11 cellular contexts compared by ENCODE assay signal in genomic region chr19:33767898-33768413, GRCh38. TPM values are rescaled to one million over a fixed set of nuclear protein-coding genes. Genes with fewer than 3 reads are reported as not detected.
DNase-seq lines count a peak whose midpoint lies in the region; ATAC-seq and TF ChIP-seq lines count a peak whose summit lies in the region.
"Had no signal": no experiment of that assay in that cellular context is flagged by ENCODE, and none has a peak within 500 bp of the region (broad histone marks: within the 10 kb centered on the region; RNA-seq: fewer than 3 reads in every experiment).

No MANE protein-coding gene starts in this region.

- H3K9me2 ChIP-seq in Loucy (replicated peaks; ENCODE audit: low read depth, low read length) (no peaks in the 10 kb centered on the region), neural cell (ENCODE audit: insufficient read depth, low read length) (no peaks in the 10 kb centered on the region)

- no peaks in the 10 kb centered on the region for H3K79me2 ChIP-seq in Loucy (ENCODE audit: insufficient read depth, low read length)
- H3K79me2 ChIP-seq in neural cell (replicated peaks; ENCODE audit: insufficient read depth, low read length), result no peaks in the 10 kb centered on the region

- no peaks in the 10 kb centered on the region for H3K9me3 ChIP-seq in Loucy (ENCODE audit: insufficient read depth, low read depth, low read length)
- no peaks in the 10 kb centered on the region for H3K9me3 ChIP-seq in neural cell (ENCODE audit: low read length)
- H3K9me3 ChIP-seq: BLaER1 treated with 17β-estradiol and CSF1 and Interleukin-3, amounts not matched to agents 10 nM and 100 nM had no signal

- no peaks in the 10 kb centered on the region for H3K27me3 ChIP-seq in Loucy (ENCODE audit: insufficient read depth, low read length, poor library complexity, severe bottlenecking)
- H3K27me3 ChIP-seq in neural cell (ENCODE audit: insufficient read depth, low read depth, low read length), result no peaks in the 10 kb centered on the region

- H4K20me1 ChIP-seq in Loucy (ENCODE audit: insufficient read depth, low read length, poor library complexity, severe bottlenecking) (no peaks in the 10 kb centered on the region), neural cell (ENCODE audit: insufficient read depth) (no peaks in the 10 kb centered on the region)

- peak; percentile 73 for TF ChIP-seq CTCF in Loucy (conservative IDR thresholded peaks at IDR 0.05; ENCODE audit: low read length)
- TF ChIP-seq CTCF in astrocyte of the spinal cord (IDR thresholded peaks at IDR 0.05; ENCODE audit: low read depth, low read length), result peak; percentile 41
- no peak for TF ChIP-seq CTCF in neural cell (IDR thresholded peaks at IDR 0.05; ENCODE audit: poor library complexity, severe bottlenecking)

- H3K4me1 ChIP-seq in Loucy (ENCODE audit: insufficient read depth, low read length, poor library complexity, severe bottlenecking), result no peaks in the 10 kb centered on the region
- H3K4me1 ChIP-seq: BLaER1 treated with 17β-estradiol and CSF1 and Interleukin-3, amounts not matched to agents 10 nM and 100 nM had no signal

- no peak for TF ChIP-seq EP300 in neural cell (conservative IDR thresholded peaks at IDR 0.05; ENCODE audit: poor library complexity, severe bottlenecking)

- TF ChIP-seq RAD21 in neural cell (conservative IDR thresholded peaks at IDR 0.05), result no peak

- H3K4me3 ChIP-seq in Loucy (ENCODE audit: low read length, poor library complexity, severe bottlenecking) (no peak overlapping the region), astrocyte of the spinal cord (ENCODE audit: low read depth, low read length) (no peak overlapping the region), neural cell (ENCODE audit: low read length) (no peak overlapping the region)
- H3K4me3 ChIP-seq: BLaER1 treated with 17β-estradiol and CSF1 and Interleukin-3, amounts not matched to agents 10 nM and 100 nM had no signal

- DNase-seq in activated CD4-positive, alpha-beta T cell treated with anti-CD3 and anti-CD28 coated beads for 48 hours, result peak; percentile 32
- DNase-seq in activated CD4-positive, alpha-beta T cell treated with anti-CD3 and anti-CD28 coated beads, Interleukin-2, amount 50 U/mL, for 4 hours, result no peak
- DNase-seq in astrocyte of the spinal cord (ENCODE audit: low read depth, low spot score), result peak; percentile 16
- DNase-seq in amniotic stem cell (lab: John Stamatoyannopoulos, UW), result no peak
- DNase-seq: T-helper 9 cell had no signal

- in situ Hi-C loops in astrocyte of the spinal cord (cut with HindIII; ENCODE audit: low sequenced_read_pairs), result no loop called here

- no peaks in the 10 kb centered on the region for H3F3A ChIP-seq in Loucy (ENCODE audit: low read depth)
- no peaks in the 10 kb centered on the region for H3F3A ChIP-seq in neural cell (ENCODE audit: insufficient read depth, low read length, poor library complexity, severe bottlenecking)

- H2AFZ ChIP-seq in Loucy (ENCODE audit: low read length), result no peak overlapping the region
- H2AFZ ChIP-seq in neural cell (ENCODE audit: low read depth, low read length), result no peak overlapping the region

- ATAC-seq in GM18498 (IDR thresholded peaks at IDR 0.05; ENCODE audit: unreplicated experiment), result no peak
- ATAC-seq in HG02970 (IDR thresholded peaks at IDR 0.05; ENCODE audit: low FRiP score, unreplicated experiment), result no peak

- H3K27ac ChIP-seq in neural cell (ENCODE audit: low read length), result no peak overlapping the region
- H3K27ac ChIP-seq: BLaER1 treated with 17β-estradiol and CSF1 and Interleukin-3, amounts not matched to agents 10 nM and 100 nM had no signal

- no peak overlapping the region for H3K9ac ChIP-seq in Loucy (ENCODE audit: low read depth, low read length, poor library complexity, severe bottlenecking)
- H3K9ac ChIP-seq in neural cell (ENCODE audit: low read length), result no peak overlapping the region
- H3K9ac ChIP-seq: BLaER1 treated with 17β-estradiol and CSF1 and Interleukin-3, amounts not matched to agents 10 nM and 100 nM had no signal

- no peaks in the 10 kb centered on the region for H3K36me3 ChIP-seq in Loucy (ENCODE audit: insufficient read depth, low read length)
- H3K36me3 ChIP-seq in neural cell (ENCODE audit: insufficient read depth, low read length), result no peaks in the 10 kb centered on the region
- H3K36me3 ChIP-seq: BLaER1 treated with 17β-estradiol and CSF1 and Interleukin-3, amounts not matched to agents 10 nM and 100 nM had no signal

- H3K4me2 ChIP-seq in Loucy (ENCODE audit: low read depth, low read length, poor library complexity, severe bottlenecking) (no peak overlapping the region), neural cell (ENCODE audit: low read length) (no peak overlapping the region)
- H3K4me2 ChIP-seq: BLaER1 treated with 17β-estradiol and CSF1 and Interleukin-3, amounts not matched to agents 10 nM and 100 nM had no signal

TF ChIP-seq in neural cell, 6 proteins besides CTCF, POLR2A, EP300 and RAD21:
- TF ChIP-seq REST (IDR thresholded peaks at IDR 0.05; ENCODE audit: borderline replicate concordance) (peak; percentile 47), POLR2AphosphoS5 (IDR thresholded peaks at IDR 0.05) (no peak), MXI1 (conservative IDR thresholded peaks at IDR 0.05; ENCODE audit: poor library complexity, severe bottlenecking) (no peak), SMC3 (conservative IDR thresholded peaks at IDR 0.05; ENCODE audit: poor library complexity) (no peak), EZH2 (IDR thresholded peaks at IDR 0.05; ENCODE audit: borderline replicate concordance, insufficient read depth, low read length, poor library complexity, severe bottlenecking) (no peak), TAF1 (IDR thresholded peaks at IDR 0.05; ENCODE audit: low read depth) (no peak)
TF ChIP-seq in neural cell: peak in this region for 1.

RNA-seq across cellular contexts. Expression of gene KCTD15, which starts 28.7 kb away (rescaled TPM):
- 67.9 and 93.6 TPM in 2 replicates for polyA plus RNA-seq in neural cell
- polyA minus RNA-seq in neural cell, result 64.8 and 80.3 TPM in 2 replicates
- polyA plus RNA-seq: IgD-negative memory B cell had no signal

Comparison
In these comparisons a context has a peak if more than half of its experiments do, and no peak if none do; other contexts are left out.
1. DNase-seq: peak in activated CD4-positive, alpha-beta T cell treated with anti-CD3 and anti-CD28 coated beads for 48 hours (single experiment) and astrocyte of the spinal cord (single experiment); none in activated CD4-positive, alpha-beta T cell treated with anti-CD3 and anti-CD28 coated beads, Interleukin-2, amount 50 U/mL, for 4 hours (0 of 2) and amniotic stem cell (single experiment).